Comparison of ENCODE assay signal across 18 cellular contexts in genomic region chr16:87374313-87374712, GRCh38. TPM values are rescaled to one million over a fixed set of nuclear protein-coding genes. Genes with fewer than 3 reads are reported as not detected.
DNase-seq lines count a peak whose midpoint lies in the region; ATAC-seq, FAIRE-seq and TF ChIP-seq lines count a peak whose summit lies in the region.
"Had no signal": no experiment of that assay in that cellular context is flagged by ENCODE, and none has a peak within 500 bp of the region (broad histone marks: within the 10 kb centered on the region; RNA-seq: fewer than 3 reads in every experiment).

No MANE protein-coding gene starts in this region.

- no peaks in the 10 kb centered on the region for H3K9me3 Mint-ChIP-seq in stimulated activated effector memory CD8-positive, alpha-beta T cell treated with anti-CD3 and anti-CD28 coated beads, Interleukin-12 subunit alpha, Interleukin-12 subunit beta, amount 100 ng/mL, for 72 hours
- H3K9me3 Mint-ChIP-seq: CD8-positive, alpha-beta T cell had no signal

- TF ChIP-seq RAD21 in HepG2 (CRISPR knock-in tag; IDR thresholded peaks at IDR 0.05), result no peak

- no TSS peak for BruUV-seq in HepG2 (replicated peaks; lab: Mats Ljungman, UMichigan)

- H3K27ac ChIP-seq in right cardiac atrium (ENCODE audit: low read length), result peak overlapping the region; percentile 23
- H3K27ac ChIP-seq in right atrium auricular region, result peak overlapping the region in 1 of 2 donors; percentile 86
- no peak overlapping the region for H3K27ac ChIP-seq in HepG2 (ENCODE audit: extremely low read length, insufficient read depth, low read length)
- no peak overlapping the region for H3K27ac ChIP-seq in spleen
- H3K27ac ChIP-seq: BLaER1 treated with 17β-estradiol and CSF1 and Interleukin-3, amounts not matched to agents 10 nM and 100 nM; GM23248 had no signal

- H3K27me3 ChIP-seq in right cardiac atrium (ENCODE audit: control insufficient read depth, insufficient read depth) (no peaks in the 10 kb centered on the region), right atrium auricular region (no peaks in the 10 kb centered on the region), HepG2 (ENCODE audit: control insufficient read depth in 1 of 2, insufficient read depth in 2 of 2, low read length in 2 of 2) (no peaks in the 10 kb centered on the region), spleen (replicated peaks in 1 of 7) (no peaks in the 10 kb centered on the region)

- TF ChIP-seq EP300 in HepG2 (IDR thresholded peaks at IDR 0.05; ENCODE audit: low read depth in 2 of 2, low read length in 2 of 2), result no peak
- TF ChIP-seq EP300 in HepG2 (CRISPR knock-in tag; IDR thresholded peaks at IDR 0.05; ENCODE audit: borderline replicate concordance), result no peak

- H3K36me3 ChIP-seq in right atrium auricular region (no peaks in the 10 kb centered on the region), HepG2 (replicated peaks in 1 of 2; ENCODE audit: control insufficient read depth in 1 of 2, insufficient read depth in 2 of 2, low read length in 2 of 2) (peaks cover 36 to 78% of the 10 kb centered on the region in 2 experiments), spleen (peaks cover 0 to 5% (median 0%) of the 10 kb centered on the region in 6 donors)
- H3K36me3 ChIP-seq: HAP-1 had no signal

- H3K27ac Mint-ChIP-seq in stimulated activated effector memory CD8-positive, alpha-beta T cell treated with anti-CD3 and anti-CD28 coated beads, Interleukin-12 subunit alpha, Interleukin-12 subunit beta, amount 100 ng/mL, for 72 hours, result no peak overlapping the region
- H3K27ac Mint-ChIP-seq: B cell; CD8-positive, alpha-beta T cell had no signal

- CTCF ChIA-PET in HepG2 (lab: Yijun Ruan, JAX; ENCODE audit: low intra/inter-chr PET ratio, low total read pairs), result no interaction called here

- POLR2A ChIA-PET in HepG2 (lab: Yijun Ruan, JAX), result interaction anchor here (1.5 to 14.0 kb wide), 4 partner anchors 9 to 24 kb away, joined by 4 to 265 read pairs (median 15); partner anchors contain the start of gene FBXO31

- TF ChIP-seq POLR2A in HepG2 (IDR thresholded peaks at IDR 0.05; ENCODE audit: insufficient read depth in 1 of 2, low read depth in 2 of 2, low read length in 2 of 2), result no peak
- no peak for TF ChIP-seq POLR2A in spleen (IDR thresholded peaks at IDR 0.05)

- peaks cover 33% of the 10 kb centered on the region for H3K36me3 Mint-ChIP-seq in stimulated activated effector memory CD8-positive, alpha-beta T cell treated with anti-CD3 and anti-CD28 coated beads, Interleukin-12 subunit alpha, Interleukin-12 subunit beta, amount 100 ng/mL, for 72 hours

- in situ Hi-C loops in HepG2 (cut with HindIII; ENCODE audit: extremely low pct_ligation_motif_present, low pct_unique_long_range_greater_than_20kb), result no loop called here

- no peak overlapping the region for H2AFZ ChIP-seq in HepG2 (ENCODE audit: low read length)
- H2AFZ ChIP-seq: GM23248 had no signal

- WGBS in right cardiac atrium, result 94% methylated on average over 13 of the region's 13 CpGs
- 95% methylated on average over 13 of the region's 13 CpGs for WGBS in HepG2 (ENCODE audit: low lambda C conversion rate)
- WGBS in spleen, 5 donors, result 94 to 97% (median 95%) methylated on average over 13 of the region's 13 CpGs

- peaks cover 42% of the 10 kb centered on the region for H3K4me1 Mint-ChIP-seq in stimulated activated effector memory CD8-positive, alpha-beta T cell treated with anti-CD3 and anti-CD28 coated beads, Interleukin-12 subunit alpha, Interleukin-12 subunit beta, amount 100 ng/mL, for 72 hours

- H3K4me1 ChIP-seq in right cardiac atrium (ENCODE audit: control insufficient read depth, insufficient read depth, low read length) (peaks cover 12% of the 10 kb centered on the region), right atrium auricular region (peaks cover 0 to 65% of the 10 kb centered on the region in 2 donors), HepG2 (ENCODE audit: insufficient read depth, low read length) (peaks cover 91% of the 10 kb centered on the region), spleen (peaks cover 0 to 58% (median 16%) of the 10 kb centered on the region in 6 donors)
- H3K4me1 ChIP-seq: HAP-1 had no signal

- no peak overlapping the region for H3K4me3 ChIP-seq in right cardiac atrium (ENCODE audit: low read length)
- H3K4me3 ChIP-seq in right atrium auricular region, result no peak overlapping the region
- no peak overlapping the region for H3K4me3 ChIP-seq in HepG2 (replicated peaks in 1 of 3; ENCODE audit: insufficient read depth in 1 of 3, low read depth in 2 of 3, low read length in 3 of 3)
- no peak overlapping the region for H3K4me3 ChIP-seq in spleen
- H3K4me3 ChIP-seq: BLaER1 treated with 17β-estradiol and CSF1 and Interleukin-3, amounts not matched to agents 10 nM and 100 nM; GM23248; HAP-1 had no signal

- peaks cover 97% of the 10 kb centered on the region for H3K79me2 ChIP-seq in HepG2 (ENCODE audit: insufficient read depth, low read length)

- no peak overlapping the region for H3K9ac ChIP-seq in HepG2 (ENCODE audit: insufficient read depth, low read depth, low read length)
- H3K9ac ChIP-seq: BLaER1 treated with 17β-estradiol and CSF1 and Interleukin-3, amounts not matched to agents 10 nM and 100 nM; GM23248 had no signal

- ATAC-seq in right cardiac atrium, result no peak
- ATAC-seq in HepG2, result no peak
- ATAC-seq in GM18867 (IDR thresholded peaks at IDR 0.05; ENCODE audit: unreplicated experiment), result no peak
- ATAC-seq in stimulated activated effector memory CD8-positive, alpha-beta T cell treated with anti-CD3 and anti-CD28 coated beads, Interleukin-12 subunit alpha, Interleukin-12 subunit beta, amount 100 ng/mL, for 72 hours, result no peak
- ATAC-seq: CD8-positive, alpha-beta T cell had no signal

- peaks cover 99% of the 10 kb centered on the region for H4K20me1 ChIP-seq in HepG2 (ENCODE audit: insufficient read depth, low read length)

- intact Hi-C loops in right cardiac atrium (cut with DNase I), result loop anchor here in 1 of 4 donors (10.0 kb wide), 1 partner anchor 50 kb away; no protein-coding TSS in a partner anchor
- intact Hi-C loops in HepG2 (cut with micrococcal nuclease; ENCODE audit: unreplicated experiment), result no loop called here
- intact Hi-C loops in posterior vena cava (cut with DNase I), result loop anchor here in 1 of 2 donors (10.0 kb wide), 1 partner anchor 50 kb away; no protein-coding TSS in a partner anchor
- intact Hi-C loops in spleen (cut with DNase I; ENCODE audit: low total_unique reads), result no loop called here

- H3K4me2 ChIP-seq in HepG2 (ENCODE audit: low read depth, low read length), result 0 out of 2 replicates have a peak overlapping the region, but pooled peaks have one; percentile 1

- no peaks in the 10 kb centered on the region for H3K9me3 ChIP-seq in right cardiac atrium (ENCODE audit: control insufficient read depth, low read length)
- H3K9me3 ChIP-seq in right atrium auricular region, result no peaks in the 10 kb centered on the region
- H3K9me3 ChIP-seq in HepG2 (ENCODE audit: low read length), result no peaks in the 10 kb centered on the region
- no peaks in the 10 kb centered on the region for H3K9me3 ChIP-seq in spleen
- H3K9me3 ChIP-seq: BLaER1 treated with 17β-estradiol and CSF1 and Interleukin-3, amounts not matched to agents 10 nM and 100 nM; HAP-1 had no signal

- no peak overlapping the region for H3K4me3 Mint-ChIP-seq in stimulated activated effector memory CD8-positive, alpha-beta T cell treated with anti-CD3 and anti-CD28 coated beads, Interleukin-12 subunit alpha, Interleukin-12 subunit beta, amount 100 ng/mL, for 72 hours
- H3K4me3 Mint-ChIP-seq: B cell; CD8-positive, alpha-beta T cell had no signal

- FAIRE-seq in HepG2 (lab: Jason Lieb, UNC), result no peak
- FAIRE-seq: G401.6, GM12892, GM19239 had no signal

- TF ChIP-seq CTCF in right atrium auricular region (IDR thresholded peaks at IDR 0.05), result no peak
- no peak for TF ChIP-seq CTCF in HepG2 (CRISPR knock-in tag; IDR thresholded peaks at IDR 0.05)
- no peak for TF ChIP-seq CTCF in spleen (IDR thresholded peaks at IDR 0.05 in 8 of 11, conservative IDR thresholded peaks at IDR 0.05 in 3 of 11)

- DNase-seq in right cardiac atrium (no peak), right atrium auricular region (ENCODE audit: low spot score) (no peak), HepG2 (ENCODE audit: low spot score) (no peak), posterior vena cava (ENCODE audit: low spot score) (peak; percentile 17), spleen (peak; percentile 32), NOMO-1 treated with dmso at 0.1 percent for 144 hours (lab: John Stamatoyannopoulos, UW; ENCODE audit: unreplicated experiment) (no peak)
- DNase-seq in stimulated activated effector memory CD8-positive, alpha-beta T cell treated with anti-CD3 and anti-CD28 coated beads, Interleukin-12 subunit alpha, Interleukin-12 subunit beta, amount 100 ng/mL, for 72 hours (ENCODE audit: low spot score in 2 of 2), result no peak
- DNase-seq: Calu3; CD8-positive, alpha-beta T cell; DMS79 treated with DMSO at 0.1 percent for 48 hours; GM23248 had no signal

RNA-seq across cellular contexts. Expression of gene FBXO31, which starts 9.3 kb away (rescaled TPM):
- total RNA-seq in right cardiac atrium (10 to 100 TPM; 47.8 to 66.1 (median 57.5) TPM), right atrium auricular region (10 to 100 TPM; 39.3 to 53.1 TPM), HepG2 (2016; rRNA removed; fragmentation: Illumina TruSeq; extraction: Trizol) (81.3 and 92.4 TPM in 2 replicates), posterior vena cava (10 to 100 TPM; 50.4 to 58.5 TPM), spleen (10 to 100 TPM; 23.6 to 30.6 (median 27.2) TPM)
- polyA plus RNA-seq in right cardiac atrium (24.3 TPM), HepG2 (2011; rRNA removed) (101 and 118 TPM in 2 replicates), spleen (10 to 100 TPM in 1 of 3 donors, 1 to 10 TPM in 2; 7.9 to 11.0 (median 9.7) TPM)
- 18.3 and 22.9 TPM in 2 replicates for total RNA-seq in HepG2 (2016; cell fraction: cytosol; rRNA removed; fragmentation: Illumina TruSeq; extraction: Trizol; ENCODE audit: low read depth)
- 64.5 and 91.5 TPM in 2 replicates for total RNA-seq in HepG2 (2016; cell fraction: insoluble cytoplasmic fraction; rRNA removed; fragmentation: Illumina TruSeq; extraction: Trizol)
- total RNA-seq in HepG2 (2016; cell fraction: membrane; rRNA removed; fragmentation: Illumina TruSeq; extraction: Trizol), result 33.7 and 38.0 TPM in 2 replicates
- 94.4 and 107 TPM in 2 replicates for total RNA-seq in HepG2 (2016; cell fraction: nucleus; rRNA removed; fragmentation: Illumina TruSeq; extraction: Trizol)
- 51.6 and 63.1 TPM in 2 replicates for polyA plus RNA-seq in HepG2 (2011; cell fraction: cytosol; rRNA removed)
- polyA plus RNA-seq in HepG2 (2011; cell fraction: nucleus; rRNA removed), result 393 and 579 TPM in 2 replicates
- polyA plus RNA-seq in HepG2 (2012), result 75.5 and 101 TPM in 2 replicates
- 6.1 and 6.4 TPM in 2 replicates for polyA plus RNA-seq in HepG2 (2016; cell fraction: cytosol; fragmentation: Illumina TruSeq; extraction: Trizol; ENCODE audit: low read depth)
- 57.9 and 71.3 TPM in 2 replicates for polyA plus RNA-seq in HepG2 (2016; cell fraction: insoluble cytoplasmic fraction; fragmentation: Illumina TruSeq; extraction: Trizol; ENCODE audit: low read depth)
- polyA plus RNA-seq in HepG2 (2016; cell fraction: membrane; fragmentation: Illumina TruSeq; extraction: Trizol; ENCODE audit: low read depth), result 18.2 and 18.3 TPM in 2 replicates
- polyA plus RNA-seq in HepG2 (2016; cell fraction: nucleus; fragmentation: Illumina TruSeq; extraction: Trizol; ENCODE audit: insufficient read depth, low read depth), result 256 and 269 TPM in 2 replicates
- 29.6 and 164 TPM in 2 replicates for polyA minus RNA-seq in HepG2 (2011; rRNA and poly(A)+ RNA removed; ENCODE audit: low replicate concordance)
- 53.4 and 63.9 TPM in 2 replicates for polyA minus RNA-seq in HepG2 (2011; cell fraction: cytosol; rRNA and poly(A)+ RNA removed)
- 202 and 208 TPM in 2 replicates for polyA minus RNA-seq in HepG2 (2011; cell fraction: nucleus; rRNA and poly(A)+ RNA removed)

RNA-seq across cellular contexts. Expression of gene MAP1LC3B, which starts 17.8 kb away (rescaled TPM):
- total RNA-seq in right cardiac atrium (100 to 1,000 TPM in 3 of 4 donors, 10 to 100 TPM in 1; 87.7 to 114 (median 108) TPM), right atrium auricular region (10 to 100 TPM; 57.5 to 83.0 TPM), HepG2 (2016; rRNA removed; fragmentation: Illumina TruSeq; extraction: Trizol) (15.7 and 30.6 TPM in 2 replicates), posterior vena cava (10 to 100 TPM; 51.2 to 52.2 TPM), spleen (10 to 100 TPM; 47.6 to 71.4 (median 61.7) TPM)
- polyA plus RNA-seq in right cardiac atrium (115 TPM), HepG2 (2011; rRNA removed) (37.4 and 37.9 TPM in 2 replicates), spleen (10 to 100 TPM; 32.3 to 50.4 (median 46.5) TPM)
- 5.5 and 7.0 TPM in 2 replicates for total RNA-seq in HepG2 (2016; cell fraction: cytosol; rRNA removed; fragmentation: Illumina TruSeq; extraction: Trizol; ENCODE audit: low read depth)
- total RNA-seq in HepG2 (2016; cell fraction: insoluble cytoplasmic fraction; rRNA removed; fragmentation: Illumina TruSeq; extraction: Trizol), result 15.9 and 27.1 TPM in 2 replicates
- total RNA-seq in HepG2 (2016; cell fraction: membrane; rRNA removed; fragmentation: Illumina TruSeq; extraction: Trizol), result 24.8 and 26.3 TPM in 2 replicates
- 22.0 and 22.3 TPM in 2 replicates for total RNA-seq in HepG2 (2016; cell fraction: nucleus; rRNA removed; fragmentation: Illumina TruSeq; extraction: Trizol)
- 18.1 and 36.3 TPM in 2 replicates for polyA plus RNA-seq in HepG2 (2011; cell fraction: cytosol; rRNA removed)
- polyA plus RNA-seq in HepG2 (2011; cell fraction: nucleus; rRNA removed), result 15.1 and 23.4 TPM in 2 replicates
- polyA plus RNA-seq in HepG2 (2012), result 68.5 and 98.3 TPM in 2 replicates
- polyA plus RNA-seq in HepG2 (2016; cell fraction: cytosol; fragmentation: Illumina TruSeq; extraction: Trizol; ENCODE audit: low read depth), result 9.9 and 13.1 TPM in 2 replicates
- 65.5 and 71.9 TPM in 2 replicates for polyA plus RNA-seq in HepG2 (2016; cell fraction: insoluble cytoplasmic fraction; fragmentation: Illumina TruSeq; extraction: Trizol; ENCODE audit: low read depth)
- 26.7 and 27.4 TPM in 2 replicates for polyA plus RNA-seq in HepG2 (2016; cell fraction: membrane; fragmentation: Illumina TruSeq; extraction: Trizol; ENCODE audit: low read depth)
- 42.6 and 45.0 TPM in 2 replicates for polyA plus RNA-seq in HepG2 (2016; cell fraction: nucleus; fragmentation: Illumina TruSeq; extraction: Trizol; ENCODE audit: insufficient read depth, low read depth)
- 13.2 and 15.8 TPM in 2 replicates for polyA minus RNA-seq in HepG2 (2011; rRNA and poly(A)+ RNA removed; ENCODE audit: low replicate concordance)
- polyA minus RNA-seq in HepG2 (2011; cell fraction: cytosol; rRNA and poly(A)+ RNA removed), result 22.2 and 35.4 TPM in 2 replicates
- polyA minus RNA-seq in HepG2 (2011; cell fraction: nucleus; rRNA and poly(A)+ RNA removed), result 23.0 and 32.7 TPM in 2 replicates

RNA-seq across cellular contexts. Expression of gene C16orf95, which starts 57.1 kb away (rescaled TPM):
- total RNA-seq in right cardiac atrium (1 to 10 TPM; 3.4 to 5.4 (median 4.2) TPM), right atrium auricular region (1 to 10 TPM in 1 of 2 donors, under 1 TPM in 1; 0.59 to 2.4 TPM), HepG2 (2016; rRNA removed; fragmentation: Illumina TruSeq; extraction: Trizol) (7.2 and 8.6 TPM in 2 replicates), posterior vena cava (1 to 10 TPM; 1.1 to 3.1 TPM), spleen (1 to 10 TPM in 5 of 7 donors, not detected in 2; 1.0 to 2.6 (median 2.0) TPM)
- polyA plus RNA-seq in right cardiac atrium (4.7 TPM), HepG2 (2011; rRNA removed) (2.0 and 2.8 TPM in 2 replicates), spleen (1 to 10 TPM; 1.2 to 2.9 (median 2.8) TPM)
- 20.8 and 21.6 TPM in 2 replicates for total RNA-seq in HepG2 (2016; cell fraction: cytosol; rRNA removed; fragmentation: Illumina TruSeq; extraction: Trizol; ENCODE audit: low read depth)
- total RNA-seq in HepG2 (2016; cell fraction: insoluble cytoplasmic fraction; rRNA removed; fragmentation: Illumina TruSeq; extraction: Trizol), result 6.9 and 8.1 TPM in 2 replicates
- total RNA-seq in HepG2 (2016; cell fraction: membrane; rRNA removed; fragmentation: Illumina TruSeq; extraction: Trizol), result 15.4 and 16.2 TPM in 2 replicates
- total RNA-seq in HepG2 (2016; cell fraction: nucleus; rRNA removed; fragmentation: Illumina TruSeq; extraction: Trizol), result 6.3 TPM in 2 replicates
- 1.3 and 3.1 TPM in 2 replicates for polyA plus RNA-seq in HepG2 (2011; cell fraction: cytosol; rRNA removed)
- 4.1 and 5.0 TPM in 2 replicates for polyA plus RNA-seq in HepG2 (2011; cell fraction: nucleus; rRNA removed)
- polyA plus RNA-seq in HepG2 (2012), result 3.8 and 4.5 TPM in 2 replicates
- polyA plus RNA-seq in HepG2 (2016; cell fraction: cytosol; fragmentation: Illumina TruSeq; extraction: Trizol; ENCODE audit: low read depth), result 14.5 and 18.3 TPM in 2 replicates
- 6.1 and 7.7 TPM in 2 replicates for polyA plus RNA-seq in HepG2 (2016; cell fraction: insoluble cytoplasmic fraction; fragmentation: Illumina TruSeq; extraction: Trizol; ENCODE audit: low read depth)
- polyA plus RNA-seq in HepG2 (2016; cell fraction: membrane; fragmentation: Illumina TruSeq; extraction: Trizol; ENCODE audit: low read depth), result 13.5 and 16.8 TPM in 2 replicates
- 7.1 and 7.6 TPM in 2 replicates for polyA plus RNA-seq in HepG2 (2016; cell fraction: nucleus; fragmentation: Illumina TruSeq; extraction: Trizol; ENCODE audit: insufficient read depth, low read depth)
- polyA minus RNA-seq in HepG2 (2011; rRNA and poly(A)+ RNA removed; ENCODE audit: low replicate concordance), result 2.1 and 2.6 TPM in 2 replicates
- polyA minus RNA-seq in HepG2 (2011; cell fraction: cytosol; rRNA and poly(A)+ RNA removed), result 0.79 and 1.4 TPM in 2 replicates
- 3.7 and 5.0 TPM in 2 replicates for polyA minus RNA-seq in HepG2 (2011; cell fraction: nucleus; rRNA and poly(A)+ RNA removed)

Comparison
In these comparisons a context has a peak if more than half of its experiments do, and no peak if none do; other contexts are left out.
1. DNase-seq: peak in posterior vena cava (single experiment) and spleen (single experiment); none in right cardiac atrium (0 of 3), right atrium auricular region (single experiment), HepG2 (single experiment), NOMO-1 treated with dmso at 0.1 percent for 144 hours (single experiment) and stimulated activated effector memory CD8-positive, alpha-beta T cell treated with anti-CD3 and anti-CD28 coated beads, Interleukin-12 subunit alpha, Interleukin-12 subunit beta, amount 100 ng/mL, for 72 hours (0 of 2).